In the genomic region with DNA sequence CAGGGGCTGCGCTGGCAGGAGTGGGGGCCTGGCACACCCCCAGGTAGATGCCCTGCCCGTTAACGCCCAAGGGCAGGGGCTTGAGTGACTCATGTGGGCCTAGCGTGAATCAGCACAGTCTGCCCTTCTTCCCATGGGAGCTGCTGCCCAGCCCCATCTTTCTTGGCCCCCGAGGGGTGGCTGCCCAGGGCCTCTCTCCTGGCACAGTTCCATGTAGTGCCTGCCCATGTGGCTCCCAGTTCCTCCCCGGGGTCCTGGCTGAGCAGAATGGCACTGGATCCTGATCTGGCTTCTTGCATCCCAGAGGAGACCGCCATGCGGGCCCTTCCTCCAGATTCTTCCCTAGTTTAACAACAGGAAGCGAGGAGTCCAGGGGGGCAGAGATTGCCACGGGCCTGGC, we compare ENCODE assay signal across 24 cellular contexts. TPM values are rescaled to one million over a fixed set of nuclear protein-coding genes. Genes with fewer than 3 reads are reported as not detected.
A peak's percentile ranks its signal among the peaks of the same experiment; 100 is the strongest.
DNase-seq lines count a peak whose midpoint lies in the region; ATAC-seq and TF ChIP-seq lines count a peak whose summit lies in the region.
"Had no signal": no experiment of that assay in that cellular context is flagged by ENCODE, and none has a peak within 500 bp of the region (broad histone marks: within the 10 kb centered on the region; RNA-seq: fewer than 3 reads in every experiment).

No MANE protein-coding gene starts in this region.

- no peaks in the 10 kb centered on the region for H3K36me3 Mint-ChIP-seq in activated naive CD8-positive, alpha-beta T cell
- no peaks in the 10 kb centered on the region for H3K36me3 Mint-ChIP-seq in activated naive CD8-positive, alpha-beta T cell treated with anti-CD3 and anti-CD28 coated beads for 36 hours
- no peaks in the 10 kb centered on the region for H3K36me3 Mint-ChIP-seq in IgD-negative memory B cell
- no peaks in the 10 kb centered on the region for H3K36me3 Mint-ChIP-seq in T-helper 2 cell treated with Interferon-gamma antibody and Interleukin-4, amounts not matched to agents 5 μg/mL and 100 μg/mL, for 36 hours (ENCODE audit: low read depth)
- H3K36me3 Mint-ChIP-seq: immature natural killer cell had no signal

- ATAC-seq in RWPE2 (ENCODE audit: low read depth) (peak; percentile 50), sciatic nerve (no peak), HG02970 (IDR thresholded peaks at IDR 0.05; ENCODE audit: low FRiP score, unreplicated experiment) (no peak)
- ATAC-seq: CD8-positive, alpha-beta T cell; heart left ventricle; Right ventricle myocardium inferior had no signal

- no peaks in the 10 kb centered on the region for H3K9me3 Mint-ChIP-seq in activated naive CD8-positive, alpha-beta T cell (ENCODE audit: low read depth)
- H3K9me3 Mint-ChIP-seq in activated naive CD8-positive, alpha-beta T cell treated with anti-CD3 and anti-CD28 coated beads for 36 hours = no peaks in the 10 kb centered on the region
- H3K9me3 Mint-ChIP-seq in IgD-negative memory B cell = peaks cover 0 to 4% (median 0%) of the 10 kb centered on the region in 3 donors
- no peaks in the 10 kb centered on the region for H3K9me3 Mint-ChIP-seq in T-helper 2 cell treated with Interferon-gamma antibody and Interleukin-4, amounts not matched to agents 5 μg/mL and 100 μg/mL, for 36 hours
- H3K9me3 Mint-ChIP-seq: CD8-positive, alpha-beta T cell; immature natural killer cell had no signal

- intact Hi-C loops in sciatic nerve (cut with DNase I) = no loop called here

- H3K27me3 Mint-ChIP-seq in activated naive CD8-positive, alpha-beta T cell = no peaks in the 10 kb centered on the region
- no peaks in the 10 kb centered on the region for H3K27me3 Mint-ChIP-seq in activated naive CD8-positive, alpha-beta T cell treated with anti-CD3 and anti-CD28 coated beads for 36 hours
- H3K27me3 Mint-ChIP-seq in IgD-negative memory B cell = peaks cover 5% of the 10 kb centered on the region
- peaks cover 6% of the 10 kb centered on the region for H3K27me3 Mint-ChIP-seq in T-helper 2 cell treated with Interferon-gamma antibody and Interleukin-4, amounts not matched to agents 5 μg/mL and 100 μg/mL, for 36 hours (ENCODE audit: low read depth)

- H3K4me1 ChIP-seq in RWPE2 (ENCODE audit: insufficient read depth, poor library complexity, severe bottlenecking) = peaks cover 15% of the 10 kb centered on the region

- peaks cover 35% of the 10 kb centered on the region for H3K4me1 Mint-ChIP-seq in activated naive CD8-positive, alpha-beta T cell (ENCODE audit: low read depth)
- peaks cover 29% of the 10 kb centered on the region for H3K4me1 Mint-ChIP-seq in activated naive CD8-positive, alpha-beta T cell treated with anti-CD3 and anti-CD28 coated beads for 36 hours
- peaks cover 18 to 45% (median 33%) of the 10 kb centered on the region in 3 donors for H3K4me1 Mint-ChIP-seq in IgD-negative memory B cell
- H3K4me1 Mint-ChIP-seq in T-helper 2 cell treated with Interferon-gamma antibody and Interleukin-4, amounts not matched to agents 5 μg/mL and 100 μg/mL, for 36 hours (ENCODE audit: low read depth) = peaks cover 24% of the 10 kb centered on the region

- no peaks in the 10 kb centered on the region for H3K9me3 ChIP-seq in RWPE2 (ENCODE audit: severe bottlenecking)
- H3K9me3 ChIP-seq: thoracic aorta had no signal

- H3K4me3 ChIP-seq in RWPE2 (ENCODE audit: severe bottlenecking) = no peak overlapping the region
- H3K4me3 ChIP-seq: heart left ventricle, thoracic aorta had no signal

- H3K36me3 ChIP-seq in RWPE2 (ENCODE audit: low read depth) = no peaks in the 10 kb centered on the region
- H3K36me3 ChIP-seq: heart left ventricle, thoracic aorta, WERI-Rb-1 had no signal

- peak overlapping the region; percentile 16 for H3K27ac Mint-ChIP-seq in activated naive CD8-positive, alpha-beta T cell
- H3K27ac Mint-ChIP-seq in activated naive CD8-positive, alpha-beta T cell treated with anti-CD3 and anti-CD28 coated beads for 36 hours = no peak overlapping the region
- H3K27ac Mint-ChIP-seq in IgD-negative memory B cell = peak overlapping the region in 2 of 3 donors; percentile 87 to 90
- H3K27ac Mint-ChIP-seq in T-helper 2 cell treated with Interferon-gamma antibody and Interleukin-4, amounts not matched to agents 5 μg/mL and 100 μg/mL, for 36 hours = no peak overlapping the region
- H3K27ac Mint-ChIP-seq: CD8-positive, alpha-beta T cell had no signal

- no peak for DNase-seq in activated naive CD8-positive, alpha-beta T cell treated with anti-CD3 and anti-CD28 coated beads for 36 hours
- DNase-seq in RWPE2 (ENCODE audit: low spot score) = no peak
- peak; percentile 52 for DNase-seq in sciatic nerve (ENCODE audit: low spot score)
- DNase-seq in T-helper 2 cell treated with Interferon-gamma antibody and Interleukin-4, amounts not matched to agents 5 μg/mL and 100 μg/mL, for 36 hours (ENCODE audit: low spot score) = no peak
- no peak for DNase-seq in NCI-H128 (lab: John Stamatoyannopoulos, UW; ENCODE audit: unreplicated experiment)
- DNase-seq: ACHN; activated CD4-positive, alpha-beta T cell treated with anti-CD3 and anti-CD28 coated beads, Interleukin-2, amount 50 U/mL, for 48 hours; activated naive CD4-positive, alpha-beta T cell treated with Interleukin-2 at 50 U/mL for 16 hours; CD8-positive, alpha-beta T cell; heart left ventricle; immature natural killer cell; NCI-H345; occipital lobe; retina; stimulated activated CD4-positive, alpha-beta T cell treated with anti-CD3 and anti-CD28 coated beads, Interleukin-15, amount 100 ng/mL, for 24 hours; T-helper 1 cell had no signal

- H3K27me3 ChIP-seq in RWPE2 (ENCODE audit: insufficient read depth, poor library complexity, severe bottlenecking) = no peaks in the 10 kb centered on the region

- peak overlapping the region; percentile 69 for H3K27ac ChIP-seq in RWPE2 (ENCODE audit: poor library complexity, severe bottlenecking)
- H3K27ac ChIP-seq: heart left ventricle, thoracic aorta, WERI-Rb-1 had no signal

- no peak for TF ChIP-seq CTCF in RWPE2 (IDR thresholded peaks at IDR 0.05; ENCODE audit: poor library complexity, severe bottlenecking)

- H3K4me3 Mint-ChIP-seq in activated naive CD8-positive, alpha-beta T cell = no peak overlapping the region
- no peak overlapping the region for H3K4me3 Mint-ChIP-seq in activated naive CD8-positive, alpha-beta T cell treated with anti-CD3 and anti-CD28 coated beads for 36 hours
- H3K4me3 Mint-ChIP-seq in IgD-negative memory B cell = peak overlapping the region in 1 of 4 donors; percentile 76
- no peak overlapping the region for H3K4me3 Mint-ChIP-seq in T-helper 2 cell treated with Interferon-gamma antibody and Interleukin-4, amounts not matched to agents 5 μg/mL and 100 μg/mL, for 36 hours

RNA-seq across cellular contexts. Expression of a gene that starts 2.1 kb away (rescaled TPM):
- total RNA-seq in activated naive CD8-positive, alpha-beta T cell treated with anti-CD3 and anti-CD28 coated beads for 36 hours = not detected
- not detected for polyA plus RNA-seq in IgD-negative memory B cell
- total RNA-seq in sciatic nerve = 5.6 TPM
- total RNA-seq: CD8-positive, alpha-beta T cell; LHCN-M2; liver; occipital lobe; thoracic aorta had no signal
- polyA plus RNA-seq: immature natural killer cell had no signal

RNA-seq across cellular contexts. Expression of a gene that starts 16.4 kb away (rescaled TPM):
- total RNA-seq in activated naive CD8-positive, alpha-beta T cell treated with anti-CD3 and anti-CD28 coated beads for 36 hours = under 1 TPM; 0.16 to 0.29 TPM
- polyA plus RNA-seq in IgD-negative memory B cell = 1.8 TPM
- total RNA-seq in sciatic nerve = 83.2 TPM
- polyA plus RNA-seq: immature natural killer cell had no signal

RNA-seq across cellular contexts. Expression of a gene that starts 23.7 kb away (rescaled TPM):
- total RNA-seq in activated naive CD8-positive, alpha-beta T cell treated with anti-CD3 and anti-CD28 coated beads for 36 hours = 100 to 1,000 TPM; 112 to 123 TPM
- 123 TPM for polyA plus RNA-seq in IgD-negative memory B cell
- 50.7 TPM for total RNA-seq in sciatic nerve

RNA-seq across cellular contexts. Expression of a gene that starts 32.4 kb away (rescaled TPM):
- 100 to 1,000 TPM; 150 to 153 TPM for total RNA-seq in activated naive CD8-positive, alpha-beta T cell treated with anti-CD3 and anti-CD28 coated beads for 36 hours
- polyA plus RNA-seq in IgD-negative memory B cell = 91.4 TPM
- total RNA-seq in sciatic nerve = 73.6 TPM

RNA-seq across cellular contexts. Expression of a gene that starts 42.1 kb away (rescaled TPM):
- total RNA-seq in activated naive CD8-positive, alpha-beta T cell treated with anti-CD3 and anti-CD28 coated beads for 36 hours = 10 to 100 TPM; 15.2 to 15.7 TPM
- polyA plus RNA-seq in IgD-negative memory B cell = 1.2 TPM
- 23.0 TPM for total RNA-seq in sciatic nerve

Comparison
In these comparisons a context has a peak if more than half of its experiments do, and no peak if none do; other contexts are left out.
1. H3K27ac Mint-ChIP-seq: peak in activated naive CD8-positive, alpha-beta T cell (single experiment) and IgD-negative memory B cell (2 of 3); none in activated naive CD8-positive, alpha-beta T cell treated with anti-CD3 and anti-CD28 coated beads for 36 hours (single experiment) and T-helper 2 cell treated with Interferon-gamma antibody and Interleukin-4, amounts not matched to agents 5 μg/mL and 100 μg/mL, for 36 hours (single experiment).
2. RNA of a gene that starts 16.4 kb away (total RNA-seq): 83.2 TPM in sciatic nerve (single experiment); 0.16 to 0.29 TPM in activated naive CD8-positive, alpha-beta T cell treated with anti-CD3 and anti-CD28 coated beads for 36 hours; every median in the first group is over 10 times any median in the second.